ENCODE assay signal across 9 cellular contexts in genomic region chr13:38086013-38086412, GRCh38.
"Had no signal": no experiment of that assay in that cellular context is flagged by ENCODE, and none has a peak within 500 bp of the region (broad histone marks: within the 10 kb centered on the region; RNA-seq: fewer than 3 reads in every experiment).

No MANE protein-coding gene starts in this region.

- H3K4me1 ChIP-seq: HAP-1 had no signal

- H3K27ac Mint-ChIP-seq: HFFc6, IgD-negative memory B cell had no signal

- H3K27me3 Mint-ChIP-seq: IgD-negative memory B cell had no signal

- H3K36me3 Mint-ChIP-seq: IgD-negative memory B cell had no signal

- H3K36me3 ChIP-seq: HAP-1 had no signal

- DNase-seq: GM23248, GOT3, H7, HFFc6 had no signal

- H3K4me3 Mint-ChIP-seq: HFFc6 had no signal

- FAIRE-seq: HepG2 had no signal

- H3K4me3 ChIP-seq: GM23248, HAP-1 had no signal

- ATAC-seq: HCT116, HepG2 had no signal

- H3K9ac ChIP-seq: GM23248 had no signal

- H3K27ac ChIP-seq: GM23248, HL-60 had no signal
